8 cellular contexts compared by ENCODE assay signal in the genomic region with DNA sequence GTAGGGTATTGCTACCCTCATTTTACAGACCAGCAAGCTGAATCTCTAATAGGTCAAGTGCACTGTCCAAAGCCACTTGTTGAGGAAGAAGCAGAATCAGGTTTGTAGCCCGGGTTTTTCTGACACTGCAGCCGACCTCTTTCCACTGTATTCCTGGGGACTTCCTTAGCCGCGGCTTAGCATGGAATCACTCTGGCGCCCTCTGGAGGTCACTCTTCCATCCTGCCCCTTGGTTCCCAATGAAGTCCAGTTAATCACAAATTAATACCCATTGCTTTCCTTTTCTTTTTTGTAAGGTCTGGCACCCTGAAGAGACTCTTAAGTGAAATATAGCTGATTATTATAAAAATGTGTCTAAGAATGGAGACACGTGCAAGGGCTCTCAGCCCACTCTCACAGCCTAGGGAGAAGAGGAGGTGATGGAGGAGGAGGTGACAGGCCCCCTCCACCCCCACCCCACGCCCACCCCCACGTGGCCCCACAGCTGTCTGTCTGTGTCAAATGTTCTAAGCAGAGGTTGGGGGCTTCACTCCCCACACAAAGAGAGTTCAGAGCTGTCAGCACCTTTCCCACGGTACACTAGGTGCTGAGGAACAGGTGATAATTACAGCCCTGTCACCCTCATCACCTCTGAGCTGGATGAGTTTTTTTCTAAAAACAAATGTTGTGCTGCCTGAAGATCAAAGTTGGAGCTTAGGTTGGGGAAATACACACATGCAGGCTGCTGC.
DNase-seq lines count a peak whose midpoint lies in the region; ATAC-seq and TF ChIP-seq lines count a peak whose summit lies in the region.

No MANE protein-coding gene starts in this region.

- H3K4me1 Mint-ChIP-seq in T-helper 2 cell treated with Interferon-gamma antibody and Interleukin-4, amounts not matched to agents 5 μg/mL and 100 μg/mL, for 36 hours (ENCODE audit: low read depth), result no peaks in the 10 kb centered on the region

- DNase-seq in SIG-M5 treated with dmso at 0.1 percent for 504 hours (lab: John Stamatoyannopoulos, UW; ENCODE audit: unreplicated experiment) (peak; percentile 20), SIG-M5 (lab: John Stamatoyannopoulos, UW) (no peak), NCI-H146 treated with DMSO at 0.1 percent for 48 hours (lab: John Stamatoyannopoulos, UW; ENCODE audit: unreplicated experiment) (peak; percentile 54), astrocyte of the cerebellum (ENCODE audit: low read depth) (peak; percentile 60), iPS DF 4.7 (ENCODE audit: extremely low read depth, low spot score) (peak; percentile 33), smooth muscle cell of the brain vasculature (ENCODE audit: low read depth, low spot score) (peak; percentile 45)
- peak; percentile 36 for DNase-seq in T-helper 2 cell treated with Interferon-gamma antibody and Interleukin-4, amounts not matched to agents 5 μg/mL and 100 μg/mL, for 36 hours (ENCODE audit: low spot score)

- H3K36me3 Mint-ChIP-seq in T-helper 2 cell treated with Interferon-gamma antibody and Interleukin-4, amounts not matched to agents 5 μg/mL and 100 μg/mL, for 36 hours (ENCODE audit: low read depth), result no peaks in the 10 kb centered on the region

- no peak overlapping the region for H3K27ac Mint-ChIP-seq in T-helper 2 cell treated with Interferon-gamma antibody and Interleukin-4, amounts not matched to agents 5 μg/mL and 100 μg/mL, for 36 hours

- no peak overlapping the region for H3K4me3 Mint-ChIP-seq in T-helper 2 cell treated with Interferon-gamma antibody and Interleukin-4, amounts not matched to agents 5 μg/mL and 100 μg/mL, for 36 hours

- TF ChIP-seq CTCF in astrocyte of the cerebellum (IDR thresholded peaks at IDR 0.05; ENCODE audit: low read depth, low read length, missing control alignments), result peak; percentile 95

- peaks cover 40% of the 10 kb centered on the region for H3K27me3 Mint-ChIP-seq in T-helper 2 cell treated with Interferon-gamma antibody and Interleukin-4, amounts not matched to agents 5 μg/mL and 100 μg/mL, for 36 hours (ENCODE audit: low read depth)

- in situ Hi-C loops in astrocyte of the cerebellum (cut with HindIII; ENCODE audit: low sequenced_read_pairs), result no loop called here

- H3K4me3 ChIP-seq in astrocyte of the cerebellum (ENCODE audit: low read depth, low read length), result no peak overlapping the region

- H3K9me3 Mint-ChIP-seq in T-helper 2 cell treated with Interferon-gamma antibody and Interleukin-4, amounts not matched to agents 5 μg/mL and 100 μg/mL, for 36 hours, result no peaks in the 10 kb centered on the region

- no peak for ATAC-seq in HG03354 (IDR thresholded peaks at IDR 0.05; ENCODE audit: poor library complexity, severe bottlenecking, unreplicated experiment)
